Comparison of ENCODE assay signal across 20 cellular contexts in genomic region chr4:164116286-164116685, GRCh38.
DNase-seq lines count a peak whose midpoint lies in the region; ATAC-seq and TF ChIP-seq lines count a peak whose summit lies in the region.
"Had no signal": no experiment of that assay in that cellular context is flagged by ENCODE, and none has a peak within 500 bp of the region (broad histone marks: within the 10 kb centered on the region; RNA-seq: fewer than 3 reads in every experiment).

No MANE protein-coding gene starts in this region.

- H3F3A ChIP-seq in GM23338 (replicated peaks; ENCODE audit: low read depth): no peaks in the 10 kb centered on the region

- H3K27me3 Mint-ChIP-seq in GM23338 (ENCODE audit: insufficient read depth, low read depth, poor library complexity): no peaks in the 10 kb centered on the region
- H3K27me3 Mint-ChIP-seq: CD4-positive, CD25-positive, alpha-beta regulatory T cell had no signal

- H3K9me3 Mint-ChIP-seq in GM23338: no peaks in the 10 kb centered on the region
- H3K9me3 Mint-ChIP-seq: H9 had no signal

- DNase-seq in GM23338 (ENCODE audit: low spot score): no peak
- DNase-seq in caudate nucleus (lab: John Stamatoyannopoulos, UW): peak in 12 of 61 donors; percentile 2 to 76 (median 12)
- DNase-seq in medulla oblongata (ENCODE audit: extremely low spot score): peak; percentile 78
- DNase-seq in substantia nigra (lab: John Stamatoyannopoulos, UW): peak in 6 of 49 donors; percentile 4 to 41 (median 19)
- no peak for DNase-seq in stimulated activated CD8-positive, alpha-beta memory T cell treated with anti-CD3 and anti-CD28 coated beads, Interleukin-4, amount 100 ng/mL, for 48 hours
- DNase-seq in hepatic stellate cell (ENCODE audit: low spot score): no peak
- no peak for DNase-seq in NCI-H774 (lab: John Stamatoyannopoulos, UW)
- DNase-seq: CD4-positive, CD25-positive, alpha-beta regulatory T cell; GM23248; H9; Kasumi-1; NCI-H1105; NCI-H1436 treated with DMSO at 0.1 percent for 48 hours; NCI-H187 treated with DMSO at 0.1 percent for 48 hours; NCI-H446; NCI-H524 treated with DMSO at 0.1 percent for 48 hours; SHP77 had no signal

- no peak overlapping the region for H3K4me3 ChIP-seq in GM23338
- H3K4me3 ChIP-seq: BLaER1, GM23248, K562 had no signal

- no peak overlapping the region for H2AFZ ChIP-seq in GM23338
- H2AFZ ChIP-seq: GM23248 had no signal

- no peak overlapping the region for H3K4me3 Mint-ChIP-seq in GM23338
- H3K4me3 Mint-ChIP-seq: CD4-positive, CD25-positive, alpha-beta regulatory T cell; H9 had no signal

- H3K4me2 ChIP-seq in GM23338: no peak overlapping the region
- H3K4me2 ChIP-seq: BLaER1 had no signal

- ATAC-seq in GM23338: no peak
- ATAC-seq: K562 had no signal

- H3K27ac ChIP-seq in GM23338 (ENCODE audit: low read depth): no peak overlapping the region
- H3K27ac ChIP-seq in caudate nucleus (ENCODE audit: low read depth, low read length): peak overlapping the region; percentile 92
- H3K27ac ChIP-seq in substantia nigra (ENCODE audit: low read depth, low read length, poor library complexity, severe bottlenecking): peak overlapping the region; percentile 77
- H3K27ac ChIP-seq: BLaER1, GM23248, RWPE1 had no signal

- no peak for TF ChIP-seq CTCF in GM23338 (conservative IDR thresholded peaks at IDR 0.05; ENCODE audit: low read depth in 2 of 2)

- no peaks in the 10 kb centered on the region for H3K36me3 Mint-ChIP-seq in GM23338 (ENCODE audit: low read depth)
- H3K36me3 Mint-ChIP-seq: CD4-positive, CD25-positive, alpha-beta regulatory T cell had no signal

- H3K27ac Mint-ChIP-seq in GM23338: peak overlapping the region; percentile 23; the same call in 1 of the 2 replicates
- H3K27ac Mint-ChIP-seq: CD4-positive, CD25-positive, alpha-beta regulatory T cell; H9 had no signal

- peaks cover 8% of the 10 kb centered on the region for H3K4me1 Mint-ChIP-seq in GM23338
- H3K4me1 Mint-ChIP-seq: CD4-positive, CD25-positive, alpha-beta regulatory T cell had no signal

- H3K79me2 ChIP-seq in GM23338 (replicated peaks; ENCODE audit: insufficient read depth): no peaks in the 10 kb centered on the region

- no peaks in the 10 kb centered on the region for H4K20me1 ChIP-seq in GM23338 (replicated peaks; ENCODE audit: insufficient read depth)
- H4K20me1 ChIP-seq: BLaER1 had no signal

- peaks cover 18% of the 10 kb centered on the region for H3K4me1 ChIP-seq in GM23338 (ENCODE audit: insufficient read depth)
- H3K4me1 ChIP-seq: BLaER1 had no signal

- no peaks in the 10 kb centered on the region for H3K36me3 ChIP-seq in GM23338 (ENCODE audit: insufficient read depth)
- H3K36me3 ChIP-seq: BLaER1 had no signal

- no peaks in the 10 kb centered on the region for H3K27me3 ChIP-seq in GM23338 (ENCODE audit: insufficient read depth)
- H3K27me3 ChIP-seq: BLaER1 had no signal

- H3K9me2 ChIP-seq in GM23338 (ENCODE audit: insufficient read depth): no peaks in the 10 kb centered on the region

TF ChIP-seq in GM23338, 12 proteins besides CTCF, POLR2A, EP300 and RAD21 (continues in another document):
- TF ChIP-seq POLR2AphosphoS5 (IDR thresholded peaks at IDR 0.05; ENCODE audit: low read depth): no peak
- no peak for TF ChIP-seq EZH2phosphoT487 (IDR thresholded peaks at IDR 0.05; ENCODE audit: unreplicated experiment)
- no peak for TF ChIP-seq ETS1 (IDR thresholded peaks at IDR 0.05)
- TF ChIP-seq ZNF331 (CRISPR knock-in tag; IDR thresholded peaks at IDR 0.05; ENCODE audit: low read depth): no peak
- TF ChIP-seq ZNF462 (CRISPR knock-in tag; IDR thresholded peaks at IDR 0.05): no peak
- TF ChIP-seq REST (IDR thresholded peaks at IDR 0.05; ENCODE audit: unreplicated experiment): no peak
- no peak for TF ChIP-seq ZNF114 (CRISPR knock-in tag; IDR thresholded peaks at IDR 0.05)
